Comparison of ENCODE assay signal across 25 cellular contexts in the genomic region with DNA sequence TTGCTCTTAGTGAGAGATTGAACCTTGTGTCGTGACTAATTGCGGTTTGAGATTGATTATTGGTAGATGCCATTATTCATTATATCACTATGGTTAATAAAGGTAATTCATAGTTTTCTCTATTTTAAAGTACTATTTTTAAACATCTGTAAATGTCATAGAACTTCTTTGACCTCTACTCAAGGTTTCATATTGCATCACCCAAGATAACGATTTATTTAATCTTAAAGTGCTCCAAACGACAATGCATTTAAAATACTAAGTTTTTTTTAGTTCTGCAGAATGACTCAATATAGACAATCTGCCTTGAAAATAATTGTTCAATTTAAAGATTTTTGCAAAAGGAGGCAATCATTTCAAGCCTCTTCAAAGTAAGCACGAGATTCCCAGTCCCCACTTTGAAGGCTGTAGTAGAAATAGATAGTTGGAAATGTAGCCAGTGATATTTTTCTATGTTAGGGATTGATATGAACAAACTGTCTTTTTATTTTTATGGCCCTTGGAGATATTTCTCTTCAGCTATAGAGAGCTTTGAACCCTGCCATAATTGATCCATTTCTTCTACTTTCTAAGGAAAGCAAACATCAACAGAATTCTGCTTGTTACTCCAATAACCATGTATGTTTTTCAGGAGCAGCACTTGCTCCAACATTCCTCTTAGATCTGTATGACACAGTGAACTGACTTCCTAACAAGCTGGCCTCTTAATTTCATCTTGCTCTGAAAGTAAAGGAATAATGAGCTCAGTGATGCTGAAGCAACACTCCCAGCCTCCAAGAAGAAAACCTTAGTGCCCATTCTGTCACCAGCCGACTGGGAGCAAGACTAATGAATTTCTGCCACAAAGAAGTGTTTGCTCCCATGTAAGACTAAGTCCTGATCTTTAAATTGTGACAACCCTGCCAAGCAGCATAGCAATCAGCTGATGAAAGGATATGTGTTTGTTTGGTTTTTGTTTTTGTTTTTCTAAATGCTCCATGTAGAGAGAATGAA.
"Had no signal": no experiment of that assay in that cellular context is flagged by ENCODE, and none has a peak within 500 bp of the region (broad histone marks: within the 10 kb centered on the region; RNA-seq: fewer than 3 reads in every experiment).

No MANE protein-coding gene starts in this region.

- H3K27me3 ChIP-seq: breast epithelium, colonic mucosa, esophagus squamous epithelium, heart left ventricle, ovary, tibial artery had no signal

- H3K4me1 ChIP-seq: breast epithelium, colonic mucosa had no signal

- H3K9me3 Mint-ChIP-seq: activated CD4-positive, alpha-beta memory T cell treated with anti-CD3 and anti-CD28 coated beads, Interleukin-2, amount 10 ng/mL, durations not matched to agents 7 days and 5 days; activated T-helper 1 cell treated with anti-CD3 and anti-CD28 coated beads, Interleukin-12 subunit alpha, Interleukin-12 subunit beta, Interleukin-2, Interleukin-4 antibody, amounts not matched to agents 30 ng/mL and 10 ng/mL and 1 ng/mL, durations not matched to agents 14 hours and 24 hours and 36 hours; central memory CD8-positive, alpha-beta T cell; effector memory CD8-positive, alpha-beta T cell; neural crest cell; stimulated activated naive CD8-positive, alpha-beta T cell treated with anti-CD3 and anti-CD28 coated beads, Interleukin-15, Interleukin-2, amounts not matched to agents 100 ng/mL and 50 ng/mL, for 24 hours had no signal

- H3K4me1 Mint-ChIP-seq: activated CD4-positive, alpha-beta memory T cell treated with anti-CD3 and anti-CD28 coated beads, Interleukin-2, amount 10 ng/mL, durations not matched to agents 7 days and 5 days; central memory CD8-positive, alpha-beta T cell had no signal

- FAIRE-seq: islet of Langerhans, urothelium cell line had no signal

- ATAC-seq: activated naive CD4-positive, alpha-beta T cell treated with anti-CD3 and anti-CD28 coated beads, Interleukin-2, amount 50 U/mL, for 72 hours; effector memory CD8-positive, alpha-beta T cell; heart left ventricle; left colon; psoas muscle; right cardiac atrium had no signal

- H3K4me3 ChIP-seq: breast epithelium, colonic mucosa, dorsolateral prefrontal cortex, esophagus squamous epithelium, heart left ventricle, ovary, psoas muscle, tibial artery had no signal

- H3K27ac Mint-ChIP-seq: activated CD4-positive, alpha-beta memory T cell treated with anti-CD3 and anti-CD28 coated beads, Interleukin-2, amount 10 ng/mL, durations not matched to agents 7 days and 5 days; activated naive CD4-positive, alpha-beta T cell treated with anti-CD3 and anti-CD28 coated beads, Interleukin-2, amount 50 U/mL, for 72 hours; activated T-helper 1 cell treated with anti-CD3 and anti-CD28 coated beads, Interleukin-12 subunit alpha, Interleukin-12 subunit beta, Interleukin-2, Interleukin-4 antibody, amounts not matched to agents 30 ng/mL and 10 ng/mL and 1 ng/mL, durations not matched to agents 14 hours and 24 hours and 36 hours; effector memory CD8-positive, alpha-beta T cell; stimulated activated naive CD8-positive, alpha-beta T cell treated with anti-CD3 and anti-CD28 coated beads, Interleukin-15, Interleukin-2, amounts not matched to agents 100 ng/mL and 50 ng/mL, for 24 hours had no signal

- H3K9me3 ChIP-seq: breast epithelium, colonic mucosa, esophagus squamous epithelium, heart left ventricle, ovary, psoas muscle, tibial artery had no signal

- H3K36me3 Mint-ChIP-seq: activated naive CD4-positive, alpha-beta T cell treated with anti-CD3 and anti-CD28 coated beads, Interleukin-2, amount 50 U/mL, for 72 hours had no signal

- H3K4me3 Mint-ChIP-seq: activated CD4-positive, alpha-beta memory T cell treated with anti-CD3 and anti-CD28 coated beads, Interleukin-2, amount 10 ng/mL, durations not matched to agents 7 days and 5 days; activated T-helper 1 cell treated with anti-CD3 and anti-CD28 coated beads, Interleukin-12 subunit alpha, Interleukin-12 subunit beta, Interleukin-2, Interleukin-4 antibody, amounts not matched to agents 30 ng/mL and 10 ng/mL and 1 ng/mL, durations not matched to agents 14 hours and 24 hours and 36 hours; central memory CD8-positive, alpha-beta T cell; effector memory CD8-positive, alpha-beta T cell; neural crest cell; stimulated activated naive CD8-positive, alpha-beta T cell treated with anti-CD3 and anti-CD28 coated beads, Interleukin-15, Interleukin-2, amounts not matched to agents 100 ng/mL and 50 ng/mL, for 24 hours had no signal

- H3K27ac ChIP-seq: breast epithelium, colonic mucosa, dorsolateral prefrontal cortex, esophagus squamous epithelium, heart left ventricle, ovary, psoas muscle, tibial artery had no signal

- H3K36me3 ChIP-seq: breast epithelium, colonic mucosa, esophagus squamous epithelium, heart left ventricle, ovary, tibial artery had no signal

- DNase-seq: activated CD4-positive, alpha-beta memory T cell treated with anti-CD3 and anti-CD28 coated beads, Interleukin-2, amount 10 ng/mL, durations not matched to agents 7 days and 5 days; activated CD4-positive, alpha-beta T cell treated with anti-CD3 and anti-CD28 coated beads for 48 hours; activated gamma-delta T cell treated with Interleukin-2 at 50 U/mL for 16 hours; activated T-cell treated with anti-CD3 and anti-CD28 coated beads for 4 hours; aorta; colonic mucosa; dorsolateral prefrontal cortex; effector memory CD8-positive, alpha-beta T cell; esophagus squamous epithelium; heart left ventricle; left colon; mesenchymal stem cell; ovary; psoas muscle; right cardiac atrium; stimulated activated CD4-positive, alpha-beta T cell treated with anti-CD3 and anti-CD28 coated beads, Interleukin-1b, Interleukin-23, amount 100 ng/mL, for 48 hours; tibial artery had no signal
